8 cellular contexts compared by ENCODE assay signal in genomic region chr12:96399081-96399918, GRCh38. TPM values are rescaled to one million over a fixed set of nuclear protein-coding genes. Genes with fewer than 3 reads are reported as not detected.
DNase-seq lines count a peak whose midpoint lies in the region; ATAC-seq and TF ChIP-seq lines count a peak whose summit lies in the region.

No MANE protein-coding gene starts in this region.

- peak overlapping the region; percentile 90 for H3K4me2 ChIP-seq in parathyroid adenoma (ENCODE audit: low read length)

- WGBS in upper lobe of left lung, 2 donors, result 0 to 1% methylated on average over 45 to 69 of the region's 71 CpGs

- H3K36me3 ChIP-seq in Caco-2 (ENCODE audit: control insufficient read depth, insufficient read depth, low read length) (no peaks in the 10 kb centered on the region), parathyroid adenoma (ENCODE audit: control insufficient read depth, insufficient read depth, low read length) (no peaks in the 10 kb centered on the region), upper lobe of left lung (no peaks in the 10 kb centered on the region)

- no peaks in the 10 kb centered on the region for H3K27me3 Mint-ChIP-seq in Caco-2 (ENCODE audit: insufficient read depth, unreplicated experiment)
- no peaks in the 10 kb centered on the region for H3K27me3 Mint-ChIP-seq in activated naive CD8-positive, alpha-beta T cell

- TF ChIP-seq POLR2A in upper lobe of left lung (IDR thresholded peaks at IDR 0.05), result peak in 2 of 4 donors; percentile 36 to 53

- CTCF ChIA-PET in Caco-2 (lab: Charles Lee), result interaction anchor here (0.6 to 1.2 kb wide), 4 partner anchors 8 to 184 kb away, joined by 3 to 8 read pairs (median 6); no protein-coding TSS in a partner anchor

- peak overlapping the region; percentile 88 for H2AFZ ChIP-seq in parathyroid adenoma

- H3K27ac ChIP-seq in parathyroid adenoma (peak overlapping the region; percentile 90), upper lobe of left lung (peak overlapping the region; percentile 97 to 100 (median 100))

- peak overlapping the region; percentile 84 for H3K27ac Mint-ChIP-seq in Caco-2 (ENCODE audit: unreplicated experiment)
- H3K27ac Mint-ChIP-seq in activated naive CD8-positive, alpha-beta T cell, result peak overlapping the region; percentile 92

- H3K36me3 Mint-ChIP-seq in Caco-2 (ENCODE audit: insufficient read depth, unreplicated experiment), result peaks cover 5% of the 10 kb centered on the region
- peaks cover 3% of the 10 kb centered on the region for H3K36me3 Mint-ChIP-seq in activated naive CD8-positive, alpha-beta T cell

- no TSS peak for BruUV-seq in Caco-2 (replicated peaks; lab: Mats Ljungman, UMichigan)

- TF ChIP-seq EP300 in upper lobe of left lung (IDR thresholded peaks at IDR 0.05), result no peak

- intact Hi-C loops in Caco-2 (cut with micrococcal nuclease; ENCODE audit: unreplicated experiment), result no loop called here
- intact Hi-C loops in Right ventricle myocardium inferior (cut with DNase I), result loop anchor here (5.0 kb wide), 2 partner anchors 47 to 97 kb away; no protein-coding TSS in a partner anchor

- H3K9me3 Mint-ChIP-seq in Caco-2 (ENCODE audit: unreplicated experiment), result no peaks in the 10 kb centered on the region
- no peaks in the 10 kb centered on the region for H3K9me3 Mint-ChIP-seq in activated naive CD8-positive, alpha-beta T cell (ENCODE audit: low read depth)

- H3K4me3 Mint-ChIP-seq in Caco-2 (ENCODE audit: unreplicated experiment), result peak overlapping the region; percentile 96
- peak overlapping the region; percentile 96 for H3K4me3 Mint-ChIP-seq in activated naive CD8-positive, alpha-beta T cell

- H3K9ac ChIP-seq in parathyroid adenoma, result peak overlapping the region; percentile 41

- H3K4me3 ChIP-seq in Caco-2 (ENCODE audit: low read depth, low read length) (peak overlapping the region; percentile 69), parathyroid adenoma (ENCODE audit: low read depth, low read length) (peak overlapping the region; percentile 89), upper lobe of left lung (peak overlapping the region; percentile 74 to 92 (median 87))

- ATAC-seq in GM19397 (IDR thresholded peaks at IDR 0.05; ENCODE audit: unreplicated experiment) (peak; percentile 39), HG03571 (IDR thresholded peaks at IDR 0.05; ENCODE audit: unreplicated experiment) (peak; percentile 30), Right ventricle myocardium inferior (peak; percentile 73), upper lobe of left lung (ENCODE audit: low FRiP score in 2 of 2) (peak; percentile 83 to 84)

- TF ChIP-seq CTCF in Caco-2 (IDR thresholded peaks at IDR 0.05; ENCODE audit: insufficient read depth in 1 of 2, low read depth in 1 of 2, low read length in 1 of 2, severe bottlenecking in 1 of 2, unreplicated experiment in 1 of 2) (peak in 1 of 2 experiments; percentile 14), parathyroid adenoma (IDR thresholded peaks at IDR 0.05) (peak; percentile 29), upper lobe of left lung (IDR thresholded peaks at IDR 0.05) (peak in 4 of 6 experiments; percentile 30 to 52 (median 46))

- H3K27me3 ChIP-seq in Caco-2 (replicated peaks; ENCODE audit: control insufficient read depth, insufficient read depth, low read length), result no peaks in the 10 kb centered on the region
- no peaks in the 10 kb centered on the region for H3K27me3 ChIP-seq in parathyroid adenoma (ENCODE audit: control insufficient read depth, insufficient read depth, low read length)
- no peaks in the 10 kb centered on the region for H3K27me3 ChIP-seq in upper lobe of left lung

- peaks cover 22% of the 10 kb centered on the region for H3K79me2 ChIP-seq in parathyroid adenoma

- H3K9me3 ChIP-seq in Caco-2 (no peaks in the 10 kb centered on the region), parathyroid adenoma (ENCODE audit: control insufficient read depth, low read length) (no peaks in the 10 kb centered on the region), upper lobe of left lung (no peaks in the 10 kb centered on the region)

- 0 out of 2 replicates have a peak, but pooled peaks cover 9% of the 10 kb centered on the region for H3K4me1 ChIP-seq in Caco-2
- peaks cover 15% of the 10 kb centered on the region for H3K4me1 ChIP-seq in parathyroid adenoma
- H3K4me1 ChIP-seq in upper lobe of left lung, result peaks cover 14 to 37% (median 25%) of the 10 kb centered on the region in 4 donors

- POLR2A ChIA-PET in Caco-2 (lab: Charles Lee), result interaction anchor here (0.7 kb wide), 1 partner anchor 1666 kb away, joined by 4 read pairs; no protein-coding TSS in a partner anchor

- peak; percentile 55 to 58 for DNase-seq in Caco-2
- peak; percentile 79 for DNase-seq in SK-N-DZ (ENCODE audit: low spot score)
- peak; percentile 93 for DNase-seq in Right ventricle myocardium inferior (ENCODE audit: missing footprints)
- DNase-seq in upper lobe of left lung, result peak; percentile 85 to 93

- peaks cover 18% of the 10 kb centered on the region for H3K4me1 Mint-ChIP-seq in Caco-2 (ENCODE audit: low read depth, unreplicated experiment)
- peaks cover 53% of the 10 kb centered on the region for H3K4me1 Mint-ChIP-seq in activated naive CD8-positive, alpha-beta T cell (ENCODE audit: low read depth)

RNA-seq across cellular contexts. Expression of gene CDK17, which starts 0.9 kb away (rescaled TPM):
- 11.5 and 11.7 TPM in 2 replicates for total RNA-seq in Caco-2 (2022)
- 18.0 and 26.2 TPM in 2 replicates for polyA plus RNA-seq in SK-N-DZ (2014; cell fraction: cytosol; rRNA removed)
- 14.4 and 14.6 TPM in 2 replicates for polyA plus RNA-seq in SK-N-DZ (2014; cell fraction: nucleus; rRNA removed)
- total RNA-seq in Right ventricle myocardium inferior, result 16.0 TPM
- total RNA-seq in upper lobe of left lung, result 10 to 100 TPM; 31.5 to 71.8 (median 42.5) TPM

Comparison
In these comparisons a context has a peak if more than half of its experiments do, and no peak if none do; other contexts are left out.
1. Peak in every context shown above with its lines: DNase-seq, ATAC-seq, H3K4me3 ChIP-seq and H3K27ac ChIP-seq.
2. ATAC-seq: peak in every context shown above with its lines; median percentile 84 in upper lobe of left lung; 73 in Right ventricle myocardium inferior; 39 in GM19397; 30 in HG03571.